Comparison of ENCODE assay signal across 21 cellular contexts in genomic region chr11:69239320-69240040, GRCh38. TPM values are rescaled to one million over a fixed set of nuclear protein-coding genes. Genes with fewer than 3 reads are reported as not detected.
DNase-seq lines count a peak whose midpoint lies in the region; ATAC-seq, FAIRE-seq and TF ChIP-seq lines count a peak whose summit lies in the region.
"Had no signal": no experiment of that assay in that cellular context is flagged by ENCODE, and none has a peak within 500 bp of the region (broad histone marks: within the 10 kb centered on the region; RNA-seq: fewer than 3 reads in every experiment).

No MANE protein-coding gene starts in this region.

- H2AFZ ChIP-seq in IMR-90 (replicated peaks; ENCODE audit: low read length, poor library complexity) = no peak overlapping the region
- no peak overlapping the region for H2AFZ ChIP-seq in H1 (ENCODE audit: low read length)

- H3K27ac ChIP-seq in IMR-90 (ENCODE audit: insufficient read depth, low read length) (no peak overlapping the region), H1 (ENCODE audit: low read depth, low read length) (no peak overlapping the region), sigmoid colon (no peak overlapping the region)
- H3K27ac ChIP-seq: right lobe of liver, SK-N-MC, tibial artery had no signal

- H2AK5ac ChIP-seq in IMR-90 (ENCODE audit: low read depth, low read length) (no peak overlapping the region), H1 (ENCODE audit: low read depth, low read length) (peak overlapping the region; percentile 98; the same call in 1 of the 2 replicates)

- no peak for FAIRE-seq in H1 (lab: Jason Lieb, UNC)
- FAIRE-seq: kidney had no signal

- H3K9me3 Mint-ChIP-seq in activated CD4-positive, alpha-beta T cell treated with anti-CD3 and anti-CD28 coated beads, Interleukin-2, amount 10 ng/mL, durations not matched to agents 24 days and 14 days = peaks cover 11% of the 10 kb centered on the region
- H3K9me3 Mint-ChIP-seq: brain had no signal

- H3K4ac ChIP-seq in IMR-90 (ENCODE audit: low read depth, low read length) (no peak overlapping the region), H1 (replicated peaks; ENCODE audit: insufficient read length, low read depth, low read length) (no peak overlapping the region)

- no peak for TF ChIP-seq POLR2A in IMR-90 (IDR thresholded peaks at IDR 0.05; ENCODE audit: low read depth, low read length)
- TF ChIP-seq POLR2A in H1 (IDR thresholded peaks at IDR 0.05; ENCODE audit: control extremely low read depth in 1 of 2, low read depth in 2 of 2, low read length in 2 of 2) = no peak
- TF ChIP-seq POLR2A in sigmoid colon (IDR thresholded peaks at IDR 0.05) = no peak

- no peak overlapping the region for H2BK5ac ChIP-seq in IMR-90 (ENCODE audit: low read depth, low read length, poor library complexity, severe bottlenecking)
- no peak overlapping the region for H2BK5ac ChIP-seq in H1 (ENCODE audit: low read depth, low read length)

- POLR2A ChIA-PET in IMR-90 (lab: Charles Lee; ENCODE audit: unreplicated experiment) = interaction anchor here (0.7 kb wide), 1 partner anchor 403 kb away, joined by 4 read pairs; no protein-coding TSS in a partner anchor
- POLR2A ChIA-PET in H1 (lab: Charles Lee; ENCODE audit: partially characterized antibody) = no interaction called here

- DNase-seq in activated CD4-positive, alpha-beta T cell treated with anti-CD3 and anti-CD28 coated beads, Interleukin-2, amount 10 ng/mL, durations not matched to agents 24 days and 14 days = no peak
- no peak for DNase-seq in activated CD4-positive, alpha-beta T cell treated with anti-CD3 and anti-CD28 coated beads, Interleukin-2, amount 50 U/mL, for 1 hour
- DNase-seq in IMR-90 = no peak
- no peak for DNase-seq in H1 (ENCODE audit: low read depth in 1 of 2, low spot score in 2 of 2)
- peak; percentile 46 for DNase-seq in sigmoid colon
- no peak for DNase-seq in occipital lobe (lab: John Stamatoyannopoulos, UW)
- no peak for DNase-seq in foreskin melanocyte
- DNase-seq: activated effector memory CD4-positive, alpha-beta T cell treated with Interleukin-2 at 50 U/mL for 16 hours; effector CD8-positive, alpha-beta T cell; kidney; NCI-H1694 treated with DMSO at 0.1 percent for 48 hours; right lobe of liver; stimulated activated CD4-positive, alpha-beta T cell treated with anti-CD3 and anti-CD28 coated beads, Interleukin-12 subunit alpha, Interleukin-12 subunit beta, amount 100 ng/mL, for 4 hours had no signal

- H3K36me3 Mint-ChIP-seq in activated CD4-positive, alpha-beta T cell treated with anti-CD3 and anti-CD28 coated beads, Interleukin-2, amount 10 ng/mL, durations not matched to agents 24 days and 14 days (ENCODE audit: low read depth) = no peaks in the 10 kb centered on the region
- H3K36me3 Mint-ChIP-seq: brain; CD4-positive, CD25-positive, alpha-beta regulatory T cell had no signal

- H3K14ac ChIP-seq in IMR-90 (replicated peaks; ENCODE audit: low read depth, low read length) (no peak overlapping the region; the same call in 1 of the 2 replicates), H1 (ENCODE audit: insufficient read length) (no peak overlapping the region)

- no peaks in the 10 kb centered on the region for H3K36me3 ChIP-seq in IMR-90 (ENCODE audit: control insufficient read depth, insufficient read depth, low read length)
- H3K36me3 ChIP-seq in H1 (ENCODE audit: control insufficient read depth in 2 of 4, insufficient read depth in 4 of 4, low read length in 3 of 4) = no peaks in the 10 kb centered on the region
- no peaks in the 10 kb centered on the region for H3K36me3 ChIP-seq in sigmoid colon
- H3K36me3 ChIP-seq: right lobe of liver, tibial artery had no signal

- no peak overlapping the region for H4K8ac ChIP-seq in IMR-90 (ENCODE audit: low read depth in 2 of 2, low read length in 2 of 2)
- H4K8ac ChIP-seq in H1 (ENCODE audit: extremely low read depth, insufficient read depth, low read length) = peak overlapping the region; percentile 58

- peak overlapping the region; percentile 96 for H3K27ac Mint-ChIP-seq in activated CD4-positive, alpha-beta T cell treated with anti-CD3 and anti-CD28 coated beads, Interleukin-2, amount 10 ng/mL, durations not matched to agents 24 days and 14 days
- H3K27ac Mint-ChIP-seq: brain; CD4-positive, CD25-positive, alpha-beta regulatory T cell had no signal

- H3K27me3 ChIP-seq in IMR-90 (ENCODE audit: control insufficient read depth, insufficient read depth, low read length) = peaks cover 12% of the 10 kb centered on the region
- no peaks in the 10 kb centered on the region for H3K27me3 ChIP-seq in H1 (replicated peaks in 1 of 4; ENCODE audit: control insufficient read depth in 3 of 4, extremely low read depth in 1 of 4, insufficient read depth in 3 of 4, low read length in 3 of 4)
- no peaks in the 10 kb centered on the region for H3K27me3 ChIP-seq in sigmoid colon
- H3K27me3 ChIP-seq: right lobe of liver, tibial artery had no signal

- intact Hi-C loops in activated CD4-positive, alpha-beta T cell treated with anti-CD3 and anti-CD28 coated beads, Interleukin-2, amount 10 ng/mL, durations not matched to agents 24 days and 14 days (cut with micrococcal nuclease) = loop anchor here (1.0 to 5.0 kb wide), 7 partner anchors 26 to 307 kb away; no protein-coding TSS in a partner anchor
- intact Hi-C loops in IMR-90 (cut with micrococcal nuclease) = loop anchor here (1.0 kb wide), 1 partner anchor 138 kb away; no protein-coding TSS in a partner anchor
- intact Hi-C loops in sigmoid colon (cut with DNase I) = no loop called here

- H2BK15ac ChIP-seq in IMR-90 (ENCODE audit: low read depth, low read length) (no peak overlapping the region), H1 (ENCODE audit: low read length) (no peak overlapping the region)

- H3K23ac ChIP-seq in IMR-90 (ENCODE audit: low read depth, low read length) = no peak overlapping the region
- H3K23ac ChIP-seq in H1 (ENCODE audit: insufficient read length) = no peak overlapping the region

- H3K23me2 ChIP-seq in H1 (ENCODE audit: low read depth, low read length) = peaks cover 4% of the 10 kb centered on the region; the same call in 1 of the 2 replicates

- H3K9me3 ChIP-seq in IMR-90 (ENCODE audit: control insufficient read depth, insufficient read depth, low read length) (no peaks in the 10 kb centered on the region; the same call in 1 of the 2 replicates), H1 (ENCODE audit: insufficient read depth in 2 of 2, low read depth in 1 of 2, low read length in 1 of 2) (no peaks in the 10 kb centered on the region), sigmoid colon (no peaks in the 10 kb centered on the region)
- H3K9me3 ChIP-seq: right lobe of liver, tibial artery had no signal

- H2BK20ac ChIP-seq in IMR-90 (ENCODE audit: low read depth, low read length) = no peak overlapping the region
- no peak overlapping the region for H2BK20ac ChIP-seq in H1 (ENCODE audit: low read length)

- H2BK120ac ChIP-seq in IMR-90 (ENCODE audit: low read depth, low read length) (no peak overlapping the region), H1 (replicated peaks; ENCODE audit: low read depth, low read length) (no peak overlapping the region)

- no peak overlapping the region for H4K91ac ChIP-seq in IMR-90 (ENCODE audit: insufficient read depth, low read depth, low read length)
- H4K91ac ChIP-seq in H1 (replicated peaks; ENCODE audit: insufficient read length, low read length) = peak overlapping the region; percentile 60

- H3K79me2 ChIP-seq in H1 (ENCODE audit: control insufficient read depth in 1 of 2, insufficient read depth in 2 of 2, low read length in 2 of 2) = no peaks in the 10 kb centered on the region

- H3K79me1 ChIP-seq in IMR-90 (ENCODE audit: low read depth in 1 of 2, low read length in 2 of 2) (no peaks in the 10 kb centered on the region), H1 (ENCODE audit: low read depth, low read length) (no peaks in the 10 kb centered on the region)

- CTCF ChIA-PET in IMR-90 (lab: Yijun Ruan, JAX) = no interaction called here
- CTCF ChIA-PET in H1 (lab: Charles Lee; ENCODE audit: partially characterized antibody) = interaction anchor here (0.6 to 4.2 kb wide), 13 partner anchors 8 to 543 kb away, joined by 3 to 39 read pairs (median 5); no protein-coding TSS in a partner anchor

- no peak for TF ChIP-seq EP300 in H1 (IDR thresholded peaks at IDR 0.05; ENCODE audit: borderline replicate concordance in 1 of 2, low read depth in 2 of 2, low read length in 2 of 2)
- TF ChIP-seq EP300 in sigmoid colon (IDR thresholded peaks at IDR 0.05) = no peak

- no peak overlapping the region for H3K4me3 ChIP-seq in IMR-90 (ENCODE audit: insufficient read depth, low read depth, low read length)
- no peak overlapping the region for H3K4me3 ChIP-seq in H1 (ENCODE audit: extremely low read depth in 1 of 4, insufficient read depth in 2 of 4, low read depth in 3 of 4, low read length in 4 of 4)
- H3K4me3 ChIP-seq in sigmoid colon = no peak overlapping the region
- H3K4me3 ChIP-seq: lung, right lobe of liver, SK-N-MC, tibial artery had no signal

- in situ Hi-C loops in IMR-90 (cut with MboI; ENCODE audit: low sequenced_read_pairs) = no loop called here

- H3K4me1 Mint-ChIP-seq in activated CD4-positive, alpha-beta T cell treated with anti-CD3 and anti-CD28 coated beads, Interleukin-2, amount 10 ng/mL, durations not matched to agents 24 days and 14 days = peaks cover 28% of the 10 kb centered on the region

- H3K56ac ChIP-seq in IMR-90 (ENCODE audit: extremely low read depth, insufficient read depth, low read length) (no peak overlapping the region), H1 (replicated peaks; ENCODE audit: insufficient read length, low read depth, low read length) (no peak overlapping the region)

- H3K4me2 ChIP-seq in IMR-90 (ENCODE audit: low read depth, low read length) = no peak overlapping the region
- no peak overlapping the region for H3K4me2 ChIP-seq in H1 (ENCODE audit: insufficient read depth in 1 of 2, low read depth in 2 of 2, low read length in 2 of 2)

- no peak overlapping the region for H3K18ac ChIP-seq in IMR-90 (ENCODE audit: low read depth, low read length)
- no peak overlapping the region for H3K18ac ChIP-seq in H1 (ENCODE audit: extremely low read depth, low read length)

- no peak overlapping the region for H4K5ac ChIP-seq in IMR-90 (ENCODE audit: low read depth, low read length)
- no peak overlapping the region for H4K5ac ChIP-seq in H1 (ENCODE audit: insufficient read length, low read depth, low read length)

- 85% methylated on average over 6 of the region's 15 CpGs; no CpG with 5 or more reads in 1 of the 2 experiments for whole genome bisulfite sequencing in IMR-90 (ENCODE audit: extremely low coverage in 2 of 2, insufficient read length in 1 of 2), 2 experiments
- 91% methylated on average over 13 of the region's 15 CpGs; no CpG with 5 or more reads in 1 of the 2 experiments for WGBS in H1 (ENCODE audit: extremely low coverage in 1 of 2, insufficient coverage in 1 of 2, insufficient read length in 1 of 2, insufficient replicate concordance in 2 of 2, low coverage in 1 of 2, low lambda C conversion rate in 2 of 2, missing lambda C conversion rate in 1 of 2), 2 experiments
- WGBS in sigmoid colon, 2 donors = 94% methylated on average over 15 of the region's 15 CpGs

- H3K4me1 ChIP-seq in IMR-90 (ENCODE audit: control insufficient read depth, insufficient read depth, low read length) (no peaks in the 10 kb centered on the region), H1 (replicated peaks in 1 of 4; ENCODE audit: control insufficient read depth in 3 of 4, insufficient read depth in 4 of 4, low read length in 3 of 4) (no peaks in the 10 kb centered on the region), sigmoid colon (no peaks in the 10 kb centered on the region)
- H3K4me1 ChIP-seq: right lobe of liver, tibial artery had no signal

- BruUV-seq in IMR-90 (replicated peaks; lab: Mats Ljungman, UMichigan) = no TSS peak

- dilution Hi-C loops in IMR-90 (cut with HindIII; ENCODE audit: low sequenced_read_pairs, unreplicated experiment) = no loop called here

- TF ChIP-seq RAD21 in IMR-90 (IDR thresholded peaks at IDR 0.05; ENCODE audit: low read length) = no peak
- TF ChIP-seq RAD21 in H1 (IDR thresholded peaks at IDR 0.05 in 1 of 2, conservative IDR thresholded peaks at IDR 0.05 in 1 of 2; ENCODE audit: low read depth in 2 of 2, low read length in 2 of 2) = no peak

- ATAC-seq in IMR-90 (ENCODE audit: low read depth) = no peak
- no peak for ATAC-seq in GM21619 (IDR thresholded peaks at IDR 0.05; ENCODE audit: unreplicated experiment)
- ATAC-seq: right lobe of liver had no signal

- TF ChIP-seq CTCF in IMR-90 (conservative IDR thresholded peaks at IDR 0.05; ENCODE audit: low read depth, low read length) (no peak), H1 (IDR thresholded peaks at IDR 0.05; ENCODE audit: control extremely low read depth in 1 of 3, insufficient read depth in 1 of 3, low read depth in 1 of 3, low read length in 3 of 3) (no peak), sigmoid colon (IDR thresholded peaks at IDR 0.05) (no peak)

- H4K20me1 ChIP-seq in IMR-90 (ENCODE audit: insufficient read depth, low read length) (no peaks in the 10 kb centered on the region), H1 (replicated peaks in 1 of 2; ENCODE audit: control insufficient read depth in 1 of 2, insufficient read depth in 2 of 2, low read length in 2 of 2) (no peaks in the 10 kb centered on the region)

- peak overlapping the region; percentile 19 for H2AK9ac ChIP-seq in IMR-90 (replicated peaks; ENCODE audit: low read depth, low read length, poor library complexity)

- no peak overlapping the region for H2BK12ac ChIP-seq in H1 (ENCODE audit: low read depth, low read length)

- H3K9me1 ChIP-seq in IMR-90 (ENCODE audit: insufficient read depth, low read length) = no peaks in the 10 kb centered on the region; the same call in 1 of the 2 replicates

- H3K9ac ChIP-seq in IMR-90 (ENCODE audit: low read depth, low read length) (no peak overlapping the region), H1 (replicated peaks in 1 of 4; ENCODE audit: extremely low read depth in 1 of 4, low read depth in 3 of 4, low read length in 3 of 4) (no peak overlapping the region)

- peak overlapping the region; percentile 65 for H3K4me3 Mint-ChIP-seq in activated CD4-positive, alpha-beta T cell treated with anti-CD3 and anti-CD28 coated beads, Interleukin-2, amount 10 ng/mL, durations not matched to agents 24 days and 14 days
- H3K4me3 Mint-ChIP-seq: brain; CD4-positive, CD25-positive, alpha-beta regulatory T cell; nephron had no signal

- H3K27me3 Mint-ChIP-seq in activated CD4-positive, alpha-beta T cell treated with anti-CD3 and anti-CD28 coated beads, Interleukin-2, amount 10 ng/mL, durations not matched to agents 24 days and 14 days = peaks cover 10% of the 10 kb centered on the region

RNA-seq across cellular contexts. Expression of gene MYEOV, which starts 54.5 kb away (rescaled TPM):
- total RNA-seq in activated CD4-positive, alpha-beta T cell treated with anti-CD3 and anti-CD28 coated beads, Interleukin-2, amount 10 ng/mL, durations not matched to agents 24 days and 14 days = 0.21 and 0.83 TPM in 2 replicates
- total RNA-seq in IMR-90 (2012; rRNA removed) (6.1 and 6.8 TPM in 2 replicates), sigmoid colon (not detected), occipital lobe (not detected)
- polyA plus RNA-seq in IMR-90 (2012; rRNA removed) (5.8 and 12.5 TPM in 2 replicates), H1 (2011; rRNA removed) (0.44 and 1.0 TPM in 2 replicates), sigmoid colon (10 to 100 TPM in 2 of 3 donors, 1 to 10 TPM in 1; 1.2 to 11.1 (median 10.1) TPM)
- 3.3 and 5.6 TPM in 2 replicates for polyA plus RNA-seq in IMR-90 (2012; cell fraction: cytosol; rRNA removed)
- polyA plus RNA-seq in IMR-90 (2012; cell fraction: nucleus; rRNA removed; ENCODE audit: low replicate concordance) = 7.1 and 13.0 TPM in 2 replicates
- 0.67 and 0.86 TPM in 2 replicates for total RNA-seq in H1 (2021; fragmentation: NEBNext Ultra II Directional; extraction: Animal tissue kit (Norgen Biotek cat#: 25700))
- polyA plus RNA-seq in H1 (2011; cell fraction: cytosol; rRNA removed) = 0.50 TPM
- polyA plus RNA-seq in H1 (2011; cell fraction: nucleus; rRNA removed) = 2.3 TPM
- polyA plus RNA-seq in H1 (2012, experiment 1 of 2) = 0.47 to 1.2 TPM (median 0.68 TPM) in 3 of 4 replicates, not detected in the other
- 0.20 TPM for polyA plus RNA-seq in H1 (2012, experiment 2 of 2)
- polyA plus RNA-seq in H1 (2013, experiment 1 of 2) = 0.36 TPM
- polyA plus RNA-seq in H1 (2013, experiment 2 of 2) = 0.35 TPM
- polyA minus RNA-seq in H1 (2011; rRNA and poly(A)+ RNA removed) = 0.16 and 0.24 TPM in 2 replicates
- 0.44 TPM for polyA minus RNA-seq in H1 (2011; cell fraction: cytosol; rRNA and poly(A)+ RNA removed)
- 2.0 TPM for polyA minus RNA-seq in H1 (2011; cell fraction: nucleus; rRNA and poly(A)+ RNA removed)
- total RNA-seq: T-helper 1 cell treated with Interleukin-12 subunit alpha and Interleukin-12 subunit beta and Interleukin-4 antibody, amounts not matched to agents 30 ng/mL and 1 ng/mL, for 36 hours had no signal
- polyA plus RNA-seq: CD4-positive, CD25-positive, alpha-beta regulatory T cell had no signal
